21 cellular contexts compared by ENCODE assay signal in the genomic region with DNA sequence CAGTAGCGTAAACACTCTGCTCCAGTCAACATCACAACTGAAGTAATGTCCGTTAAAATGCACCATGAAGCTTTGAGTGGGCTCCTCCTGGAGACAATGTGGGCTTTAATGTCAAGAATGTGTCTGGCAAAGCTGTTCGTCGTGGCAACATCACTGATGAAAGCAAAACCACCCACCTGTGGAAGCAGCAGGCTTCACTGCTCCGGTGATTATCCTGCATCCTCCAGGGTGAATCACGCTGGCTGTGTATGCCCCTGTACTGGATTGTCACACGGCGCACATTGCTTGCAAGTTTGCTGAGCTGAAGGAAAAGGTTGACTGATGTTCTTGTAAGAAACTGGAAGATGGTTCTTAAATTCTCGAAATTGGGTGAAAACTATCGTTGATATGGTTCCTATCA.
"Had no signal": no experiment of that assay in that cellular context is flagged by ENCODE, and none has a peak within 500 bp of the region (broad histone marks: within the 10 kb centered on the region; RNA-seq: fewer than 3 reads in every experiment).

No MANE protein-coding gene starts in this region.

- FAIRE-seq: HTR-8/SVneo, K562 had no signal

- DNase-seq: Kasumi-1; MM.1S; NCI-H1092 treated with DMSO at 0.1 percent for 48 hours; NCI-H1436; NCI-H1694; NCI-H1930; NCI-H2081; NCI-H2107; NCI-H2171 treated with DMSO at 0.1 percent for 48 hours; NCI-H345; NCI-H524; NCI-H526 treated with DMSO at 0.1 percent for 48 hours; NCI-H748 treated with DMSO at 0.1 percent for 48 hours; NK-92 treated with Interleukin-12 subunit alpha and Interleukin-12 subunit beta, amount 100 ng/mL, for 24 hours; OCI-M1; PC-9; Peyer's patch; SHP77 treated with DMSO at 0.1 percent for 48 hours; SJCRH30 had no signal
